ENCODE assay signal across 32 cellular contexts in genomic region chr7:48126037-48126436, GRCh38. TPM values are rescaled to one million over a fixed set of nuclear protein-coding genes. Genes with fewer than 3 reads are reported as not detected.
"Had no signal": no experiment of that assay in that cellular context is flagged by ENCODE, and none has a peak within 500 bp of the region (broad histone marks: within the 10 kb centered on the region; RNA-seq: fewer than 3 reads in every experiment).

No MANE protein-coding gene starts in this region.

- H3K36me3 ChIP-seq: adrenal gland, esophagus muscularis mucosa, gastrocnemius medialis, heart left ventricle, WERI-Rb-1 had no signal

- H3K36me3 Mint-ChIP-seq: activated CD4-positive, alpha-beta memory T cell treated with anti-CD3 and anti-CD28 coated beads for 36 hours had no signal

- H3K4me3 ChIP-seq: adrenal gland, body of pancreas, esophagus muscularis mucosa, gastrocnemius medialis, heart left ventricle had no signal

- H3K27ac Mint-ChIP-seq: activated CD4-positive, alpha-beta memory T cell treated with anti-CD3 and anti-CD28 coated beads for 36 hours; activated CD4-positive, alpha-beta T cell treated with anti-CD3 and anti-CD28 coated beads for 36 hours; activated CD4-positive, alpha-beta T cell treated with anti-CD3 and anti-CD28 coated beads, Interleukin-2, amount 10 ng/mL, durations not matched to agents 24 days and 14 days; activated naive CD4-positive, alpha-beta T cell treated with anti-CD3 and anti-CD28 coated beads for 36 hours; activated naive CD4-positive, alpha-beta T cell treated with anti-CD3 and anti-CD28 coated beads, Interleukin-2, amount 50 U/mL, for 72 hours; activated T-helper 17 cell treated with anti-CD3 and anti-CD28 coated beads, Interleukin-2, amount 50 U/mL, for 72 hours; effector memory CD8-positive, alpha-beta T cell; T-helper 17 cell; T-helper 2 cell treated with Interferon-gamma antibody and Interleukin-4, amounts not matched to agents 5 μg/mL and 100 μg/mL, for 36 hours had no signal

- H3K27me3 ChIP-seq: adrenal gland, body of pancreas, esophagus muscularis mucosa, gastrocnemius medialis, heart left ventricle had no signal

- H3K27ac ChIP-seq: adrenal gland, body of pancreas, esophagus muscularis mucosa, foreskin keratinocyte, gastrocnemius medialis, heart left ventricle, WERI-Rb-1 had no signal

- H3K9me3 Mint-ChIP-seq: activated T-helper 17 cell treated with anti-CD3 and anti-CD28 coated beads, Interleukin-2, amount 50 U/mL, for 72 hours; effector memory CD8-positive, alpha-beta T cell; T-helper 2 cell treated with Interferon-gamma antibody and Interleukin-4, amounts not matched to agents 5 μg/mL and 100 μg/mL, for 36 hours had no signal

- H3K9me3 ChIP-seq: body of pancreas, gastrocnemius medialis had no signal

- ATAC-seq: activated CD4-positive, alpha-beta T cell treated with anti-CD3 and anti-CD28 coated beads for 36 hours; activated naive CD4-positive, alpha-beta T cell treated with anti-CD3 and anti-CD28 coated beads, Interleukin-2, amount 50 U/mL, for 72 hours; activated T-cell treated with anti-CD3 and anti-CD28 coated beads, Interleukin-2, amount 50 U/mL, for 4 hours; activated T-helper 17 cell treated with anti-CD3 and anti-CD28 coated beads, Interleukin-2, amount 50 U/mL, for 72 hours; body of pancreas; effector memory CD8-positive, alpha-beta T cell; foreskin keratinocyte; gastrocnemius medialis; heart left ventricle; T-helper 17 cell had no signal

- H3K4me3 Mint-ChIP-seq: activated CD4-positive, alpha-beta memory T cell treated with anti-CD3 and anti-CD28 coated beads for 36 hours; activated CD4-positive, alpha-beta T cell treated with anti-CD3 and anti-CD28 coated beads for 36 hours; activated CD4-positive, alpha-beta T cell treated with anti-CD3 and anti-CD28 coated beads, Interleukin-2, amount 10 ng/mL, durations not matched to agents 24 days and 14 days; activated naive CD4-positive, alpha-beta T cell treated with anti-CD3 and anti-CD28 coated beads for 36 hours; activated T-cell treated with anti-CD3 and anti-CD28 coated beads, Interleukin-2, amount 50 U/mL, for 4 hours; activated T-helper 17 cell treated with anti-CD3 and anti-CD28 coated beads, Interleukin-2, amount 50 U/mL, for 72 hours; effector memory CD8-positive, alpha-beta T cell; T-helper 17 cell; T-helper 2 cell treated with Interferon-gamma antibody and Interleukin-4, amounts not matched to agents 5 μg/mL and 100 μg/mL, for 36 hours had no signal

- H3K4me1 ChIP-seq: adrenal gland, body of pancreas, esophagus muscularis mucosa, foreskin keratinocyte, gastrocnemius medialis, heart left ventricle had no signal

- DNase-seq: activated CD4-positive, alpha-beta memory T cell treated with anti-CD3 and anti-CD28 coated beads for 36 hours; activated CD4-positive, alpha-beta T cell treated with anti-CD3 and anti-CD28 coated beads for 36 hours; activated CD4-positive, alpha-beta T cell treated with anti-CD3 and anti-CD28 coated beads, Interleukin-2, amount 10 ng/mL, durations not matched to agents 24 days and 14 days; activated CD4-positive, CD25-positive, alpha-beta regulatory T cell; activated CD4-positive, CD25-positive, alpha-beta regulatory T cell treated with anti-CD3 and anti-CD28 coated beads, Interleukin-2, amount 50 U/mL, for 72 hours; activated CD8-positive, alpha-beta memory T cell treated with anti-CD3 and anti-CD28 coated beads for 24 hours; activated effector memory CD4-positive, alpha-beta T cell treated with Interleukin-2 at 50 U/mL for 16 hours; activated gamma-delta T cell treated with Interleukin-2 at 50 U/mL for 16 hours; activated naive CD4-positive, alpha-beta T cell treated with anti-CD3 and anti-CD28 coated beads for 36 hours; activated T-cell treated with anti-CD3 and anti-CD28 coated beads, Interleukin-2, amount 50 U/mL, for 4 hours; adrenal gland; amygdala; aorta; body of pancreas; caudate nucleus; cortex of kidney; dermis blood vessel endothelial cell; effector CD4-positive, alpha-beta T cell; effector memory CD8-positive, alpha-beta T cell; erythroblast; foreskin keratinocyte; gastrocnemius medialis; glutamatergic neuron; heart left ventricle; T-helper 1 cell; T-helper 17 cell; T1000; WERI-Rb-1 had no signal

- H3K4me1 Mint-ChIP-seq: T-helper 17 cell had no signal

RNA-seq across cellular contexts. Expression of gene ABCA13, which starts 45.2 kb away (rescaled TPM):
- total RNA-seq: activated CD4-positive, alpha-beta memory T cell treated with anti-CD3 and anti-CD28 coated beads for 36 hours; activated CD4-positive, alpha-beta T cell treated with anti-CD3 and anti-CD28 coated beads for 36 hours; activated CD4-positive, alpha-beta T cell treated with anti-CD3 and anti-CD28 coated beads, Interleukin-2, amount 10 ng/mL, durations not matched to agents 24 days and 14 days; activated naive CD4-positive, alpha-beta T cell treated with anti-CD3 and anti-CD28 coated beads for 36 hours; activated naive CD4-positive, alpha-beta T cell treated with anti-CD3 and anti-CD28 coated beads, Interleukin-2, amount 50 U/mL, for 72 hours; activated T-helper 17 cell treated with anti-CD3 and anti-CD28 coated beads, Interleukin-2, amount 50 U/mL, for 72 hours; T-helper 17 cell had no signal
- polyA plus RNA-seq: aorta had no signal
